In genomic region chr17:81241648-81242420, GRCh38 we compare ENCODE assay signal across 8 cellular contexts.
A peak's percentile ranks its signal among the peaks of the same experiment; 100 is the strongest.
DNase-seq lines count a peak whose midpoint lies in the region; ATAC-seq and TF ChIP-seq lines count a peak whose summit lies in the region.

No MANE protein-coding gene starts in this region.

- no peak for ATAC-seq in HG02884 (IDR thresholded peaks at IDR 0.05; ENCODE audit: unreplicated experiment)
- no peak for ATAC-seq in GM21423 (IDR thresholded peaks at IDR 0.05; ENCODE audit: unreplicated experiment)

- in situ Hi-C loops in GM13976 (cut with MboI; ENCODE audit: low sequenced_read_pairs, unreplicated experiment), result no loop called here

- DNase-seq in AG09319 (ENCODE audit: extremely low read depth, low read depth) (no peak), GM13976 (ENCODE audit: low spot score) (peak; percentile 85), OCI-M1 (lab: John Stamatoyannopoulos, UW) (peak; percentile 78), activated gamma-delta T cell (lab: John Stamatoyannopoulos, UW) (peak; percentile 31), glomerular visceral epithelial cell (ENCODE audit: extremely low spot score) (peak; percentile 41)
- peak; percentile 61 for DNase-seq in stimulated activated CD4-positive, alpha-beta T cell treated with anti-CD3 and anti-CD28 coated beads, Interleukin-12 subunit alpha, Interleukin-12 subunit beta, amount 100 ng/mL, for 4 hours

- TF ChIP-seq CTCF in AG09319 (IDR thresholded peaks at IDR 0.05; ENCODE audit: low read depth, low read length) (peak; percentile 78), GM13976 (IDR thresholded peaks at IDR 0.05; ENCODE audit: borderline replicate concordance, control extremely low read depth, extremely low read depth, insufficient read depth, missing control alignments) (peak; percentile 95)
